ENCODE assay signal across 8 cellular contexts in the genomic region with DNA sequence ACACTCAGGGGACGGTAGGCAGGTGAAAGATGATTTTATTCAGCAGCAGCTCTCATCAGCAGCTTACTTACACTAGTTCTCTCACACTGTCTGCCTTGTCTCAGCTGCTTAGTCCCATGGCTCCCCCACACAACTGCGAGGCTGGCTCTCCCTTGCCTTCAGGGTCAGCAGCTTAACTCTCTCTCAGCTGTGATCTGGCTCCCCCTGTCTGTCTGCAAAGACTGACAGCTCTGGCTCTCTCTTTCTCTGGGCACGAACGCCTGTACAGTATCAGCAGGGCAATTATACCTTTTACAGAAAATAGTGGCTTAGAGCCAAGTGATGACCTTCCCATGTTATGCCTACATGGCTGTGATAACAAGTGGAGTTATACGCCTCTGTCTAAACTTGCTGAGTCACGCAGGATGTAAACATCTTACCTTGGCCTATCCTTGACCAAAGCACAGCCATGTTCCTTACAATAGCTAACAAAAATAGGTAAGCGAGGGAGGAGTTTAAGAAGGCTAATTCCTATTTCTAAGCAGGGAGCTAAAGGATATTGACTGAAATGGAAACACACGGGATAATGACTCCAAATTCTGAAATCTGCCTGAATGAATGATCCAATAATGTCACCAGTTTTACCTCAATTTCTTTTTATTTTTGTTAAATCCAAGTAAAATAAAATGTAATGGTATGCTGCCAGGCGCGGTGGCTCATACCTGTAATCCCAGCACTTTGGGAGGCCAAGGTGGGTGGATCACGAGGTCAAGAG. TPM values are rescaled to one million over a fixed set of nuclear protein-coding genes. Genes with fewer than 3 reads are reported as not detected.
DNase-seq lines count a peak whose midpoint lies in the region; ATAC-seq and TF ChIP-seq lines count a peak whose summit lies in the region.

No MANE protein-coding gene starts in this region.

- no peaks in the 10 kb centered on the region for H3K27me3 Mint-ChIP-seq in activated naive CD4-positive, alpha-beta T cell treated with anti-CD3 and anti-CD28 coated beads, Interleukin-2, amount 50 U/mL, for 24 hours

- H3K36me3 Mint-ChIP-seq in activated naive CD4-positive, alpha-beta T cell treated with anti-CD3 and anti-CD28 coated beads, Interleukin-2, amount 50 U/mL, for 24 hours = peaks cover 4% of the 10 kb centered on the region

- no peaks in the 10 kb centered on the region for H3K36me3 ChIP-seq in kidney epithelial cell (ENCODE audit: control insufficient read depth, insufficient read depth, low read length)

- H3K9me3 Mint-ChIP-seq in activated naive CD4-positive, alpha-beta T cell treated with anti-CD3 and anti-CD28 coated beads, Interleukin-2, amount 50 U/mL, for 24 hours = no peaks in the 10 kb centered on the region

- DNase-seq in activated effector memory CD4-positive, alpha-beta T cell treated with anti-CD3 and anti-CD28 coated beads, Interleukin-2, amount 50 U/mL, for 16 hours = peak; percentile 64
- DNase-seq in activated effector memory CD4-positive, alpha-beta T cell treated with Interleukin-2 at 50 U/mL for 16 hours = no peak
- DNase-seq in NCI-H510A treated with DMSO at 0.1 percent for 48 hours (lab: John Stamatoyannopoulos, UW) = peak; percentile 14
- DNase-seq in kidney epithelial cell (ENCODE audit: low read depth) = no peak
- DNase-seq in SHP77 treated with DMSO at 0.1 percent for 48 hours (lab: John Stamatoyannopoulos, UW) = no peak

- H3K27me3 ChIP-seq in kidney epithelial cell (ENCODE audit: control insufficient read depth, insufficient read depth, low read length) = no peaks in the 10 kb centered on the region

- peaks cover 20% of the 10 kb centered on the region for H3K4me1 Mint-ChIP-seq in activated naive CD4-positive, alpha-beta T cell treated with anti-CD3 and anti-CD28 coated beads, Interleukin-2, amount 50 U/mL, for 24 hours

- peak overlapping the region; percentile 55 for H3K27ac Mint-ChIP-seq in activated naive CD4-positive, alpha-beta T cell treated with anti-CD3 and anti-CD28 coated beads, Interleukin-2, amount 50 U/mL, for 24 hours

- TF ChIP-seq CTCF in kidney epithelial cell (IDR thresholded peaks at IDR 0.05; ENCODE audit: insufficient read depth, low read length, poor library complexity, severe bottlenecking) = peak; percentile 16

- H3K4me3 Mint-ChIP-seq in activated naive CD4-positive, alpha-beta T cell treated with anti-CD3 and anti-CD28 coated beads, Interleukin-2, amount 50 U/mL, for 24 hours = peak overlapping the region; percentile 52

- no peak for ATAC-seq in HG03039 (IDR thresholded peaks at IDR 0.05; ENCODE audit: unreplicated experiment)
- ATAC-seq in GM21360 (IDR thresholded peaks at IDR 0.05; ENCODE audit: unreplicated experiment) = no peak

- H3K4me3 ChIP-seq in kidney epithelial cell (ENCODE audit: low read depth, low read length) = no peak overlapping the region

RNA-seq across cellular contexts. Expression of a gene that starts 1.1 kb away (rescaled TPM):
- total RNA-seq in kidney epithelial cell = 69.1 and 132 TPM in 2 replicates

RNA-seq across cellular contexts. Expression of a gene that starts 39.7 kb away (rescaled TPM):
- 135 and 170 TPM in 2 replicates for total RNA-seq in kidney epithelial cell

RNA-seq across cellular contexts. Expression of a gene that starts 40.0 kb away (rescaled TPM):
- total RNA-seq in kidney epithelial cell = 22.3 and 44.8 TPM in 2 replicates

RNA-seq across cellular contexts. Expression of a gene that starts 43.9 kb away (rescaled TPM):
- total RNA-seq in kidney epithelial cell = 18.5 and 24.0 TPM in 2 replicates

RNA-seq across cellular contexts. Expression of a gene that starts 44.1 kb away (rescaled TPM):
- total RNA-seq in kidney epithelial cell = 58.4 and 68.4 TPM in 2 replicates

Comparison
In these comparisons a context has a peak if more than half of its experiments do, and no peak if none do; other contexts are left out.
1. DNase-seq: peak in activated effector memory CD4-positive, alpha-beta T cell treated with anti-CD3 and anti-CD28 coated beads, Interleukin-2, amount 50 U/mL, for 16 hours (single experiment) and NCI-H510A treated with DMSO at 0.1 percent for 48 hours (single experiment); none in activated effector memory CD4-positive, alpha-beta T cell treated with Interleukin-2 at 50 U/mL for 16 hours (single experiment), kidney epithelial cell (single experiment) and SHP77 treated with DMSO at 0.1 percent for 48 hours (single experiment).